ENCODE assay signal across 27 cellular contexts in the genomic region with DNA sequence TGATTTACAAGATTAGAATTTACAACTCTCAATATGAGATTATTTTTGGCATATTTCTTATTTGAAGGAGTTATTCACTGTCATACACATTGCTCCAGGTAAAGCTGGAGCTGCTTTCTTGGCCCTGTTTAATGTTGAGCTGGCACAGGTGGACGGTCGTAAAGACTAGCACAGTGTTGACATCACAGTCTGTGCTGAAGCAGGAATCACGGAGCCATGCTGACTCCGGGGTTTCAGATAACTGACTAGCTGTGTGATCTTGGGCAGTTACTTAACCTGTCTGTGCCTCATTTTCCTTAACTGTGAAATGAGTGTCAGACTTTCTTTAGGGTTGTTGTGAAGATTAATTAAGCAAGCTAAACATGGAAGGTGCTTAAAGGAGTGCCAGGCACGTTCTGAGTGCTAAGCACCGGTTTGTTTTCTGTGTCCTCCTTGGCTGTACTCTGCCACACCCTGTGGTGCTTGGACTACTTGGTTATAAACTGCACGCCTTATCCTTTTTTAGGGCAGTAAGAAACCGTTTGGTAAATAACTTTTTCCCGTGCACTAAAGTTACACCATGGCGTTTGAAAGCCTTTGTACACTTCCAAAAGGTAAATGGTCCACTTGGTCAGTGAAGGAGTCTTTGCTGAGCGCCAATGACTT.
"Had no signal": no experiment of that assay in that cellular context is flagged by ENCODE, and none has a peak within 500 bp of the region (broad histone marks: within the 10 kb centered on the region; RNA-seq: fewer than 3 reads in every experiment).

No MANE protein-coding gene starts in this region.

- FAIRE-seq: keratinocyte, urothelium cell line had no signal

- H3K27ac ChIP-seq: left lung, lower lobe of right lung, neural progenitor cell, ovary, skin epidermis, spleen, stomach, testis, thyroid gland, upper lobe of right lung had no signal

- H3K9me3 ChIP-seq: left lung, lower lobe of right lung, ovary, spleen, stomach, testis, thyroid gland, upper lobe of right lung had no signal

- DNase-seq: hippocampal formation; kidney glomerular epithelial cell; left cardiac atrium; left lung; lower lobe of right lung; mammary epithelial cell; mesenchymal stem cell; naive B cell; natural killer cell; nephron progenitor cell; ovary; retina; right cardiac atrium; spleen; stimulated activated CD4-positive, alpha-beta T cell treated with anti-CD3 and anti-CD28 coated beads, Interleukin-2, amount 100 ng/mL, for 48 hours; stimulated activated naive B cell treated with anti-CD40 and anti-IgM and Interleukin-4, amounts not matched to agents 10 μg/mL and 1 μg/mL and 100 μg/mL, for 72 hours; stimulated activated naive CD8-positive, alpha-beta T cell treated with anti-CD3 and anti-CD28 coated beads, Interleukin-15, Interleukin-2, amounts not matched to agents 100 U/mL and 50 U/mL, for 24 hours; stomach; testis; thyroid gland; trophoblast cell; upper lobe of right lung had no signal

- H3K4me3 ChIP-seq: left lung, lower lobe of right lung, neural progenitor cell, ovary, skin epidermis, spleen, stomach, testis, thyroid gland, upper lobe of right lung had no signal

- ATAC-seq: left cardiac atrium; left lung; lower lobe of right lung; right cardiac atrium; sciatic nerve; stimulated activated naive B cell treated with anti-CD40 and anti-IgM and Interleukin-4, amounts not matched to agents 10 μg/mL and 1 μg/mL and 100 μg/mL, for 72 hours; stimulated activated naive CD8-positive, alpha-beta T cell treated with anti-CD3 and anti-CD28 coated beads, Interleukin-15, Interleukin-2, amounts not matched to agents 100 U/mL and 50 U/mL, for 24 hours; upper lobe of right lung had no signal

- H3K36me3 ChIP-seq: neural progenitor cell, ovary had no signal

- H3K27me3 ChIP-seq: left lung, neural progenitor cell, ovary, spleen, stomach, testis, thyroid gland, upper lobe of right lung had no signal

- H3K4me1 ChIP-seq: left lung, lower lobe of right lung, neural progenitor cell, spleen, stomach, testis, thyroid gland, upper lobe of right lung had no signal
